8 cellular contexts compared by ENCODE assay signal in the genomic region with DNA sequence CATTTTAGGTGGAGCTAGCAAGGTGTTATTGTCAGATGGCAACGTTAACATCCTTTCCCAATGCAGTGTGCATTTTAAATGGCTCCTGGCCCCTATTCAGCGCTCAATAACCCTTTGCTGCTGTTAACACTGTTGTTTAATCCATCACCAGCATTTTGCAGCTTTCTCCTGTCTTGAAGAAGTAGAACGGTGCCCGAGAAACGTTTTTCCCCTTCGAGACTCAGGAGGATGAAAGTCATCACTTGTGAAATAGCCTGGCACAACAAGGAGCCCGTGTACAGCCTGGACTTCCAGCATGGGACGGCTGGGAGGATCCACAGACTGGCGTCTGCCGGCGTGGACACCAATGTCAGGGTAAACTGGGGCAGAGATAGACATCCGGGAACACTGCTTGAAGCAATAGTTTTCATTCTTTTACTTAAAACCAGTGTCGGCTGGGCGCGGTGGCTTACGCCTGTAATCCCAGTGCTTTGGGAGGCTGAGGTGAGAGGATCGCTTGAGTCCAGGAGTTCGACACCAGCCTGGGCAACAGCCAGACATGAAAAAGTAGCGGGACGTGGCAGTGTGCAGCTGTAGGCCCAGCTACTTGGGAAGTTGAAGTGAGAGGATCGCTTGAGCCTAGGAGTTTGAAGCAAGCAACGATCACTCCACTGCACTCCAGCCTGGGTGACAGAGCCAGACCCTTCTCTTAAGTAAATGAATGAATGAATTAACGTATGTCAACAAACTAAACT. TPM values are rescaled to one million over a fixed set of nuclear protein-coding genes. Genes with fewer than 3 reads are reported as not detected.
DNase-seq lines count a peak whose midpoint lies in the region; ATAC-seq, FAIRE-seq and TF ChIP-seq lines count a peak whose summit lies in the region.

No MANE protein-coding gene starts in this region.

- peaks cover 17% of the 10 kb centered on the region for H3K36me3 Mint-ChIP-seq in neural crest cell (ENCODE audit: low read depth)

- no peaks in the 10 kb centered on the region for H3K27me3 ChIP-seq in GM06990 (replicated peaks; ENCODE audit: control insufficient read depth, insufficient read depth, low read length)
- H3K27me3 ChIP-seq in duodenal mucosa (ENCODE audit: control insufficient read depth in 1 of 2, insufficient read depth in 2 of 2, low read length in 2 of 2), result no peaks in the 10 kb centered on the region
- no peaks in the 10 kb centered on the region for H3K27me3 ChIP-seq in small intestine (ENCODE audit: control insufficient read depth in 2 of 2, insufficient read depth in 2 of 2, low read length in 2 of 2)

- ATAC-seq in HG02798 (IDR thresholded peaks at IDR 0.05; ENCODE audit: poor library complexity, unreplicated experiment), result no peak

- no peak for FAIRE-seq in small intestine (lab: Jason Lieb, UNC)

- H3K36me3 ChIP-seq in GM06990 (ENCODE audit: control insufficient read depth, insufficient read depth, low read length), result no peaks in the 10 kb centered on the region; the same call in none of the 2 replicates
- no peaks in the 10 kb centered on the region for H3K36me3 ChIP-seq in duodenal mucosa (ENCODE audit: control insufficient read depth in 1 of 2, insufficient read depth in 2 of 2, low read length in 2 of 2)
- H3K36me3 ChIP-seq in small intestine (ENCODE audit: control insufficient read depth in 2 of 2, insufficient read depth in 2 of 2, low read length in 2 of 2), result peaks cover 0 to 3% of the 10 kb centered on the region in 2 donors

- H3K9ac ChIP-seq in duodenal mucosa (ENCODE audit: low read depth in 1 of 2, low read length in 2 of 2), result peak overlapping the region; percentile 12 to 16

- H3K9me3 ChIP-seq in duodenal mucosa (ENCODE audit: control insufficient read depth in 1 of 2, low read length in 2 of 2) (no peaks in the 10 kb centered on the region), small intestine (ENCODE audit: control insufficient read depth, low read depth) (no peaks in the 10 kb centered on the region)

- no peak for TF ChIP-seq CTCF in GM06990 (IDR thresholded peaks at IDR 0.05; ENCODE audit: insufficient read depth, low read length, poor library complexity, severe bottlenecking)
- TF ChIP-seq CTCF in neural crest cell (conservative IDR thresholded peaks at IDR 0.05), result no peak
- no peak for TF ChIP-seq CTCF in GM13976 (IDR thresholded peaks at IDR 0.05; ENCODE audit: borderline replicate concordance, control extremely low read depth, extremely low read depth, insufficient read depth, missing control alignments)

- DNase-seq in GM06990 (ENCODE audit: extremely low read depth, insufficient read length), result peak; percentile 15
- peak; percentile 19 for DNase-seq in M059J (ENCODE audit: low read depth)
- DNase-seq in neural crest cell (ENCODE audit: low read depth, low spot score), result no peak
- DNase-seq in small intestine, result no peak
- no peak for DNase-seq in GM13976 (ENCODE audit: low spot score)
- no peak for DNase-seq in germinal center (ENCODE audit: low spot score)

- peaks cover 42% of the 10 kb centered on the region for H3K4me1 Mint-ChIP-seq in neural crest cell

- peaks cover 3% of the 10 kb centered on the region for H3K9me3 Mint-ChIP-seq in neural crest cell

- H3K27ac Mint-ChIP-seq in neural crest cell (ENCODE audit: unreplicated experiment), result no peak overlapping the region

- H3K4me3 ChIP-seq in GM06990 (replicated peaks; ENCODE audit: low read depth, low read length), result peak overlapping the region; percentile 70
- H3K4me3 ChIP-seq in duodenal mucosa (ENCODE audit: low read depth in 1 of 2, low read length in 2 of 2), result peak overlapping the region; percentile 51 to 66
- H3K4me3 ChIP-seq in small intestine (ENCODE audit: low read depth in 1 of 2, low read length in 2 of 2), result peak overlapping the region in 1 of 2 donors; percentile 63

- no peak overlapping the region for H3K27ac ChIP-seq in duodenal mucosa (ENCODE audit: low read depth, low read length)
- H3K27ac ChIP-seq in small intestine (ENCODE audit: low read depth in 1 of 2, low read length in 1 of 2), result no peak overlapping the region

- no peaks in the 10 kb centered on the region for H3K27me3 Mint-ChIP-seq in neural crest cell (ENCODE audit: low read depth)

- peak overlapping the region; percentile 90 for H3K4me3 Mint-ChIP-seq in neural crest cell

- in situ Hi-C loops in GM13976 (cut with MboI; ENCODE audit: low sequenced_read_pairs, unreplicated experiment), result no loop called here

- 65 to 71% (median 68%) methylated on average over 23 of the region's 23 CpGs for WGBS in small intestine, 3 donors

- H3K4me1 ChIP-seq in duodenal mucosa (ENCODE audit: control insufficient read depth in 1 of 2, insufficient read depth in 2 of 2, low read length in 2 of 2) (peaks cover 0 to 6% of the 10 kb centered on the region in 2 donors), small intestine (ENCODE audit: control insufficient read depth in 2 of 2, insufficient read depth in 1 of 2, low read depth in 1 of 2, low read length in 1 of 2) (no peaks in the 10 kb centered on the region)

RNA-seq across cellular contexts. Expression of a gene that starts 0.9 kb away (rescaled TPM):
- 14.4 and 21.4 TPM in 2 replicates for total RNA-seq in M059J (2014; rRNA removed; shearing (Covaris generic))
- total RNA-seq in neural crest cell, result 30.3 and 32.3 TPM in 2 replicates
- 1 to 10 TPM in 2 of 3 donors, under 1 TPM in 1; 0.89 to 4.1 (median 1.1) TPM for polyA plus RNA-seq in small intestine

Comparison
In these comparisons a context has a peak if more than half of its experiments do, and no peak if none do; other contexts are left out.
1. DNase-seq: peak in GM06990 (single experiment) and M059J (single experiment); none in neural crest cell (single experiment), small intestine (single experiment), GM13976 (single experiment) and germinal center (single experiment).